In genomic region chr3:102451556-102451955, GRCh38 we compare ENCODE assay signal across 38 cellular contexts. TPM values are rescaled to one million over a fixed set of nuclear protein-coding genes. Genes with fewer than 3 reads are reported as not detected.
"Had no signal": no experiment of that assay in that cellular context is flagged by ENCODE, and none has a peak within 500 bp of the region (broad histone marks: within the 10 kb centered on the region; RNA-seq: fewer than 3 reads in every experiment).

No MANE protein-coding gene starts in this region.

- H3K9me3 ChIP-seq: adrenal gland, body of pancreas, breast epithelium had no signal

- H3K9me3 Mint-ChIP-seq: activated B cell treated with CpG ODN at 0.5 μM for 24 hours; activated CD4-positive, alpha-beta memory T cell treated with anti-CD3 and anti-CD28 coated beads for 36 hours; activated CD4-positive, alpha-beta T cell treated with anti-CD3 and anti-CD28 coated beads, Interleukin-2, amount 10 ng/mL, durations not matched to agents 24 days and 14 days; activated CD8-positive, alpha-beta T cell treated with anti-CD3 and anti-CD28 coated beads for 36 hours; activated naive CD4-positive, alpha-beta T cell treated with anti-CD3 and anti-CD28 coated beads for 36 hours; activated naive CD4-positive, alpha-beta T cell treated with anti-CD3 and anti-CD28 coated beads, Interleukin-2, amount 50 U/mL, for 72 hours; activated naive CD8-positive, alpha-beta T cell treated with anti-CD3 and anti-CD28 coated beads for 36 hours; activated T-cell treated with anti-CD3 and anti-CD28 coated beads, Interleukin-2, amount 50 U/mL, for 4 hours; activated T-cell treated with anti-CD3 and anti-CD28 coated beads, Interleukin-2, amount 50 U/mL, for 72 hours; activated T-helper 1 cell treated with anti-CD3 and anti-CD28 coated beads, Interleukin-12 subunit alpha, Interleukin-12 subunit beta, Interleukin-2, Interleukin-4 antibody, amounts not matched to agents 30 ng/mL and 10 ng/mL and 1 ng/mL, durations not matched to agents 14 hours and 24 hours and 36 hours; activated T-helper 17 cell treated with anti-CD3 and anti-CD28 coated beads, Interleukin-2, amount 50 U/mL, for 72 hours; T-helper 1 cell treated with Interleukin-12 subunit alpha and Interleukin-12 subunit beta and Interleukin-4 antibody, amounts not matched to agents 30 μg/mL and 1 μg/mL, for 36 hours; T-helper 2 cell treated with Interferon-gamma antibody and Interleukin-4, amounts not matched to agents 5 μg/mL and 100 μg/mL, for 36 hours had no signal

- H3K4me3 ChIP-seq: adrenal gland, body of pancreas, breast epithelium, cardiac muscle cell had no signal

- H3K4me1 Mint-ChIP-seq: activated B cell treated with CpG ODN at 0.5 μM for 24 hours; activated CD4-positive, alpha-beta T cell treated with anti-CD3 and anti-CD28 coated beads, Interleukin-2, amount 10 ng/mL, durations not matched to agents 24 days and 14 days; activated naive CD8-positive, alpha-beta T cell treated with anti-CD3 and anti-CD28 coated beads for 36 hours; activated T-helper 17 cell treated with anti-CD3 and anti-CD28 coated beads, Interleukin-2, amount 50 U/mL, for 72 hours had no signal

- H3K27me3 Mint-ChIP-seq: activated CD4-positive, alpha-beta T cell treated with anti-CD3 and anti-CD28 coated beads, Interleukin-2, amount 10 ng/mL, durations not matched to agents 24 days and 14 days; activated CD8-positive, alpha-beta T cell treated with anti-CD3 and anti-CD28 coated beads for 36 hours; activated naive CD8-positive, alpha-beta T cell treated with anti-CD3 and anti-CD28 coated beads for 36 hours had no signal

- H3K4me3 Mint-ChIP-seq: activated B cell treated with CpG ODN at 0.5 μM for 24 hours; activated CD4-positive, alpha-beta memory T cell treated with anti-CD3 and anti-CD28 coated beads for 36 hours; activated CD4-positive, alpha-beta T cell treated with anti-CD3 and anti-CD28 coated beads, Interleukin-2, amount 10 ng/mL, durations not matched to agents 24 days and 14 days; activated CD8-positive, alpha-beta T cell treated with anti-CD3 and anti-CD28 coated beads for 36 hours; activated naive CD4-positive, alpha-beta T cell treated with anti-CD3 and anti-CD28 coated beads for 36 hours; activated naive CD8-positive, alpha-beta T cell treated with anti-CD3 and anti-CD28 coated beads for 36 hours; activated T-cell treated with anti-CD3 and anti-CD28 coated beads, Interleukin-2, amount 50 U/mL, for 4 hours; activated T-cell treated with anti-CD3 and anti-CD28 coated beads, Interleukin-2, amount 50 U/mL, for 72 hours; activated T-helper 1 cell treated with anti-CD3 and anti-CD28 coated beads, Interleukin-12 subunit alpha, Interleukin-12 subunit beta, Interleukin-2, Interleukin-4 antibody, amounts not matched to agents 30 ng/mL and 10 ng/mL and 1 ng/mL, durations not matched to agents 14 hours and 24 hours and 36 hours; activated T-helper 17 cell treated with anti-CD3 and anti-CD28 coated beads, Interleukin-2, amount 50 U/mL, for 72 hours; T-helper 1 cell treated with Interleukin-12 subunit alpha and Interleukin-12 subunit beta and Interleukin-4 antibody, amounts not matched to agents 30 μg/mL and 1 μg/mL, for 36 hours; T-helper 2 cell treated with Interferon-gamma antibody and Interleukin-4, amounts not matched to agents 5 μg/mL and 100 μg/mL, for 36 hours had no signal

- H3K36me3 ChIP-seq: adrenal gland, brain microvascular endothelial cell, breast epithelium, cardiac muscle cell had no signal

- ATAC-seq: activated CD8-positive, alpha-beta T cell treated with anti-CD3 and anti-CD28 coated beads for 36 hours; activated naive CD4-positive, alpha-beta T cell treated with anti-CD3 and anti-CD28 coated beads, Interleukin-2, amount 50 U/mL, for 72 hours; activated T-cell treated with anti-CD3 and anti-CD28 coated beads, Interleukin-2, amount 50 U/mL, for 4 hours; activated T-cell treated with anti-CD3 and anti-CD28 coated beads, Interleukin-2, amount 50 U/mL, for 72 hours; activated T-helper 17 cell treated with anti-CD3 and anti-CD28 coated beads, Interleukin-2, amount 50 U/mL, for 72 hours; body of pancreas had no signal

- H3K27ac ChIP-seq: adrenal gland, body of pancreas, brain microvascular endothelial cell, breast epithelium, cardiac muscle cell, VCaP had no signal

- H3K4me1 ChIP-seq: adrenal gland, breast epithelium had no signal

- FAIRE-seq: astrocyte, TTC549 had no signal

- H3K27me3 ChIP-seq: adrenal gland, body of pancreas, brain microvascular endothelial cell, breast epithelium, cardiac muscle cell had no signal

- H3K27ac Mint-ChIP-seq: activated B cell treated with CpG ODN at 0.5 μM for 24 hours; activated CD4-positive, alpha-beta memory T cell treated with anti-CD3 and anti-CD28 coated beads for 36 hours; activated CD4-positive, alpha-beta T cell treated with anti-CD3 and anti-CD28 coated beads, Interleukin-2, amount 10 ng/mL, durations not matched to agents 24 days and 14 days; activated CD8-positive, alpha-beta T cell treated with anti-CD3 and anti-CD28 coated beads for 36 hours; activated naive CD4-positive, alpha-beta T cell treated with anti-CD3 and anti-CD28 coated beads for 36 hours; activated naive CD4-positive, alpha-beta T cell treated with anti-CD3 and anti-CD28 coated beads, Interleukin-2, amount 50 U/mL, for 72 hours; activated naive CD8-positive, alpha-beta T cell treated with anti-CD3 and anti-CD28 coated beads for 36 hours; activated T-cell treated with anti-CD3 and anti-CD28 coated beads, Interleukin-2, amount 50 U/mL, for 72 hours; activated T-helper 1 cell treated with anti-CD3 and anti-CD28 coated beads, Interleukin-12 subunit alpha, Interleukin-12 subunit beta, Interleukin-2, Interleukin-4 antibody, amounts not matched to agents 30 ng/mL and 10 ng/mL and 1 ng/mL, durations not matched to agents 14 hours and 24 hours and 36 hours; activated T-helper 17 cell treated with anti-CD3 and anti-CD28 coated beads, Interleukin-2, amount 50 U/mL, for 72 hours; T-helper 1 cell treated with Interleukin-12 subunit alpha and Interleukin-12 subunit beta and Interleukin-4 antibody, amounts not matched to agents 30 μg/mL and 1 μg/mL, for 36 hours; T-helper 2 cell treated with Interferon-gamma antibody and Interleukin-4, amounts not matched to agents 5 μg/mL and 100 μg/mL, for 36 hours had no signal

- DNase-seq: activated B cell treated with CpG ODN at 0.5 μM for 24 hours; activated CD4-positive, alpha-beta memory T cell treated with anti-CD3 and anti-CD28 coated beads for 36 hours; activated CD4-positive, alpha-beta T cell treated with anti-CD3 and anti-CD28 coated beads for 4 hours; activated CD4-positive, alpha-beta T cell treated with anti-CD3 and anti-CD28 coated beads, Interleukin-2, amount 10 ng/mL, durations not matched to agents 24 days and 14 days; activated CD4-positive, alpha-beta T cell treated with anti-CD3 and anti-CD28 coated beads, Interleukin-2, amount 50 U/mL, for 1 hour; activated CD4-positive, alpha-beta T cell treated with anti-CD3 and anti-CD28 coated beads, Interleukin-2, amount 50 U/mL, for 4 hours; activated CD4-positive, CD25-positive, alpha-beta regulatory T cell treated with anti-CD3 and anti-CD28 coated beads, Interleukin-2, amount 50 U/mL, for 72 hours; activated CD8-positive, alpha-beta memory T cell treated with anti-CD3 and anti-CD28 coated beads, Interleukin-2, amount 50 U/mL, for 4 hours; activated CD8-positive, alpha-beta T cell treated with anti-CD3 and anti-CD28 coated beads for 36 hours; activated effector memory CD4-positive, alpha-beta T cell treated with anti-CD3 and anti-CD28 coated beads, Interleukin-2, amount 50 U/mL, for 16 hours; activated gamma-delta T cell treated with Interleukin-2 at 50 U/mL for 16 hours; activated naive CD4-positive, alpha-beta T cell; activated naive CD4-positive, alpha-beta T cell treated with anti-CD3 and anti-CD28 coated beads for 36 hours; activated naive CD4-positive, alpha-beta T cell treated with anti-CD3 and anti-CD28 coated beads, Interleukin-2, amount 50 U/mL, for 16 hours; activated naive CD8-positive, alpha-beta T cell treated with anti-CD3 and anti-CD28 coated beads for 36 hours; activated T-cell treated with anti-CD3 and anti-CD28 coated beads for 4 hours; activated T-cell treated with anti-CD3 and anti-CD28 coated beads, Interleukin-2, amount 50 U/mL, for 1 hour; activated T-cell treated with anti-CD3 and anti-CD28 coated beads, Interleukin-2, amount 50 U/mL, for 4 hours; activated T-cell treated with anti-CD3 and anti-CD28 coated beads, Interleukin-2, amount 50 U/mL, for 72 hours; adrenal gland; amniotic stem cell; aorta; body of pancreas; brain microvascular endothelial cell; caudate nucleus; T-helper 2 cell; T-helper 9 cell had no signal

- H3K36me3 Mint-ChIP-seq: activated CD4-positive, alpha-beta memory T cell treated with anti-CD3 and anti-CD28 coated beads for 36 hours; activated naive CD4-positive, alpha-beta T cell treated with anti-CD3 and anti-CD28 coated beads, Interleukin-2, amount 50 U/mL, for 72 hours; activated naive CD8-positive, alpha-beta T cell treated with anti-CD3 and anti-CD28 coated beads for 36 hours had no signal

RNA-seq across cellular contexts. Expression of gene ZPLD1, which starts 16.7 kb away (rescaled TPM):
- total RNA-seq: activated B cell treated with CpG ODN at 0.5 μM for 24 hours; activated CD4-positive, alpha-beta memory T cell treated with anti-CD3 and anti-CD28 coated beads for 36 hours; activated CD4-positive, alpha-beta T cell treated with anti-CD3 and anti-CD28 coated beads, Interleukin-2, amount 10 ng/mL, durations not matched to agents 24 days and 14 days; activated CD8-positive, alpha-beta memory T cell treated with anti-CD3 and anti-CD28 coated beads for 36 hours; activated CD8-positive, alpha-beta T cell treated with anti-CD3 and anti-CD28 coated beads for 36 hours; activated naive CD4-positive, alpha-beta T cell treated with anti-CD3 and anti-CD28 coated beads for 36 hours; activated naive CD4-positive, alpha-beta T cell treated with anti-CD3 and anti-CD28 coated beads, Interleukin-2, amount 50 U/mL, for 72 hours; activated naive CD8-positive, alpha-beta T cell treated with anti-CD3 and anti-CD28 coated beads for 36 hours; activated T-cell treated with anti-CD3 and anti-CD28 coated beads, Interleukin-2, amount 50 U/mL, for 4 hours; activated T-helper 1 cell treated with anti-CD3 and anti-CD28 coated beads, Interleukin-12 subunit alpha, Interleukin-12 subunit beta, Interleukin-2, Interleukin-4 antibody, amounts not matched to agents 30 ng/mL and 10 ng/mL and 1 ng/mL, durations not matched to agents 14 hours and 24 hours and 36 hours had no signal
- polyA plus RNA-seq: adrenal gland, aorta, cardiac muscle cell had no signal
